ENCODE assay signal across 20 cellular contexts in the genomic region with DNA sequence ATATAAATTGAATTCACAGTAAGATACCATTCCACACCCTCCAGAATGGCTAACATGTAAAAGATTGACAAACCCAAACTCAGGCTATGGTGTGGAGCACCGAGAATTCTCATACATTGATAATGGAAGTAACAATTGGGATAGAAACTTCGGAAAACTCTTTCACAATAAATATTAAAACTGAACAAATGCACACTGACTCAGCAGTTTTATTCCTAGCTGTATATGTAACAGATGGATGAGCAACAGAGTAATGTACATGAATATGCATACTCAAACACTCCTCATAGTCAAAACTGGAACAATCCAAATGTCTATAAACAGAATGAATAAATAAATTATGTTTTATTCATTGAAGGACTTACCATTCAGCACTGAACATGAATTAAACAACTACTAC.
"Had no signal": no experiment of that assay in that cellular context is flagged by ENCODE, and none has a peak within 500 bp of the region (broad histone marks: within the 10 kb centered on the region; RNA-seq: fewer than 3 reads in every experiment).

No MANE protein-coding gene starts in this region.

- ATAC-seq: gastrocnemius medialis; heart right ventricle; naive thymus-derived CD8-positive, alpha-beta T cell; right cardiac atrium; stimulated activated effector memory CD8-positive, alpha-beta T cell treated with anti-CD3 and anti-CD28 coated beads, Interleukin-12 subunit alpha, Interleukin-12 subunit beta, amount 100 ng/mL, for 72 hours; upper lobe of right lung had no signal

- H3K27ac Mint-ChIP-seq: naive thymus-derived CD8-positive, alpha-beta T cell; stimulated activated effector memory CD8-positive, alpha-beta T cell treated with anti-CD3 and anti-CD28 coated beads, Interleukin-12 subunit alpha, Interleukin-12 subunit beta, amount 100 ng/mL, for 72 hours; stimulated activated naive CD8-positive, alpha-beta T cell treated with anti-CD3 and anti-CD28 coated beads, Interleukin-15, Interleukin-2, amounts not matched to agents 100 ng/mL and 50 ng/mL, for 24 hours had no signal

- H3K4me1 ChIP-seq: gastrocnemius medialis, upper lobe of right lung had no signal

- H3K9me3 Mint-ChIP-seq: endodermal cell; naive thymus-derived CD8-positive, alpha-beta T cell; neural crest cell; stimulated activated effector memory CD8-positive, alpha-beta T cell treated with anti-CD3 and anti-CD28 coated beads, Interleukin-12 subunit alpha, Interleukin-12 subunit beta, amount 100 ng/mL, for 72 hours; stimulated activated naive CD8-positive, alpha-beta T cell treated with anti-CD3 and anti-CD28 coated beads, Interleukin-15, Interleukin-2, amounts not matched to agents 100 ng/mL and 50 ng/mL, for 24 hours had no signal

- H3K36me3 ChIP-seq: gastrocnemius medialis, heart right ventricle, tibial artery, upper lobe of right lung, vagina had no signal

- H3K36me3 Mint-ChIP-seq: naive thymus-derived CD8-positive, alpha-beta T cell; stimulated activated effector memory CD8-positive, alpha-beta T cell treated with anti-CD3 and anti-CD28 coated beads, Interleukin-12 subunit alpha, Interleukin-12 subunit beta, amount 100 ng/mL, for 72 hours had no signal

- H3K27me3 ChIP-seq: gastrocnemius medialis, heart right ventricle, tibial artery, upper lobe of right lung, vagina had no signal

- H3K4me3 Mint-ChIP-seq: endodermal cell; naive thymus-derived CD8-positive, alpha-beta T cell; neural crest cell; stimulated activated effector memory CD8-positive, alpha-beta T cell treated with anti-CD3 and anti-CD28 coated beads, Interleukin-12 subunit alpha, Interleukin-12 subunit beta, amount 100 ng/mL, for 72 hours; stimulated activated naive CD8-positive, alpha-beta T cell treated with anti-CD3 and anti-CD28 coated beads, Interleukin-15, Interleukin-2, amounts not matched to agents 100 ng/mL and 50 ng/mL, for 24 hours had no signal

- H3K4me3 ChIP-seq: coronary artery, gastrocnemius medialis, heart right ventricle, tibial artery, upper lobe of right lung, vagina had no signal

- H3K4me1 Mint-ChIP-seq: naive thymus-derived CD8-positive, alpha-beta T cell; stimulated activated effector memory CD8-positive, alpha-beta T cell treated with anti-CD3 and anti-CD28 coated beads, Interleukin-12 subunit alpha, Interleukin-12 subunit beta, amount 100 ng/mL, for 72 hours had no signal

- DNase-seq: effector CD4-positive, alpha-beta T cell; endodermal cell; gastrocnemius medialis; heart right ventricle; hypothalamus; kidney glomerular epithelial cell; mammary epithelial cell; naive thymus-derived CD8-positive, alpha-beta T cell; posterior cingulate gyrus; right cardiac atrium; stimulated activated CD4-positive, alpha-beta T cell treated with anti-CD3 and anti-CD28 coated beads, Interleukin-4, amount 100 ng/mL, for 1 hour; stimulated activated CD8-positive, alpha-beta memory T cell treated with anti-CD3 and anti-CD28 coated beads, Interleukin-4, amount 100 ng/mL, for 48 hours; tibial artery; upper lobe of right lung had no signal

- FAIRE-seq: endothelial cell of umbilical vein had no signal

- H3K27ac ChIP-seq: coronary artery, gastrocnemius medialis, heart right ventricle, tibial artery, upper lobe of right lung, vagina had no signal

- H3K9me3 ChIP-seq: gastrocnemius medialis, heart right ventricle, tibial artery, upper lobe of right lung, vagina had no signal
